Comparison of ENCODE assay signal across 13 cellular contexts in genomic region chr12:117069926-117070900, GRCh38. TPM values are rescaled to one million over a fixed set of nuclear protein-coding genes. Genes with fewer than 3 reads are reported as not detected.
DNase-seq lines count a peak whose midpoint lies in the region; ATAC-seq and TF ChIP-seq lines count a peak whose summit lies in the region.
"Had no signal": no experiment of that assay in that cellular context is flagged by ENCODE, and none has a peak within 500 bp of the region (broad histone marks: within the 10 kb centered on the region; RNA-seq: fewer than 3 reads in every experiment).

No MANE protein-coding gene starts in this region.

- no peaks in the 10 kb centered on the region for H3K9me3 ChIP-seq in SK-N-SH
- H3K9me3 ChIP-seq in CD4-positive, alpha-beta T cell (ENCODE audit: control insufficient read depth, low read length): no peaks in the 10 kb centered on the region
- H3K9me3 ChIP-seq: tibial artery had no signal

- no peaks in the 10 kb centered on the region for H4K20me1 ChIP-seq in SK-N-SH (ENCODE audit: insufficient read depth)

- DNase-seq in NOMO-1 (lab: John Stamatoyannopoulos, UW; ENCODE audit: unreplicated experiment in 2 of 2) (peak; percentile 77 to 84), Right ventricle myocardium superior (peak; percentile 47), natural killer cell (no peak), SK-N-SH (no peak)
- DNase-seq in CD4-positive, alpha-beta T cell: no peak
- DNase-seq: activated CD4-positive, alpha-beta T cell treated with anti-CD3 and anti-CD28 coated beads for 1 hour; PC-3; tibial artery had no signal

- H3K4me1 Mint-ChIP-seq in natural killer cell: peaks cover 37 to 55% of the 10 kb centered on the region in 2 donors
- peaks cover 6% of the 10 kb centered on the region for H3K4me1 Mint-ChIP-seq in CD4-positive, alpha-beta T cell (ENCODE audit: low read depth)

- no peaks in the 10 kb centered on the region for H3F3A ChIP-seq in SK-N-SH (replicated peaks; ENCODE audit: insufficient read depth)

- CTCF ChIA-PET in SK-N-SH (lab: Yijun Ruan, JAX): interaction anchor here (0.9 to 1.6 kb wide), 2 partner anchors 17 to 30 kb away, joined by 3 read pairs; no protein-coding TSS in a partner anchor
- CTCF ChIA-PET in CD4-positive, alpha-beta T cell (lab: Charles Lee): no interaction called here

- no peaks in the 10 kb centered on the region for H3K36me3 ChIP-seq in SK-N-SH (replicated peaks in 1 of 2; ENCODE audit: control insufficient read depth in 1 of 2, insufficient read depth in 2 of 2, low read length in 1 of 2)
- H3K36me3 ChIP-seq: tibial artery had no signal

- ATAC-seq in GM19397 (IDR thresholded peaks at IDR 0.05; ENCODE audit: unreplicated experiment): peak; percentile 50
- peak; percentile 13 for ATAC-seq in Right ventricle myocardium superior (ENCODE audit: poor library complexity)
- ATAC-seq in natural killer cell: peak; percentile 36 to 78 (median 64)
- ATAC-seq in HG03469 (IDR thresholded peaks at IDR 0.05; ENCODE audit: unreplicated experiment): no peak
- ATAC-seq in CD4-positive, alpha-beta T cell (ENCODE audit: poor library complexity): no peak
- no peak for ATAC-seq in HG03135 (IDR thresholded peaks at IDR 0.05; ENCODE audit: unreplicated experiment)
- ATAC-seq: PC-3 had no signal

- H3K27me3 Mint-ChIP-seq in natural killer cell (ENCODE audit: low read depth in 2 of 2): no peaks in the 10 kb centered on the region
- no peaks in the 10 kb centered on the region for H3K27me3 Mint-ChIP-seq in CD4-positive, alpha-beta T cell
- H3K27me3 Mint-ChIP-seq: central memory CD8-positive, alpha-beta T cell had no signal

- POLR2A ChIA-PET in SK-N-SH (lab: Yijun Ruan, JAX): no interaction called here
- POLR2A ChIA-PET in CD4-positive, alpha-beta T cell (lab: Charles Lee): no interaction called here

- 81% methylated on average over 12 of the region's 14 CpGs for whole genome bisulfite sequencing in SK-N-SH (ENCODE audit: low lambda C conversion rate)

- no peaks in the 10 kb centered on the region for H3K4me1 ChIP-seq in SK-N-SH (ENCODE audit: control insufficient read depth in 1 of 2, insufficient read depth in 2 of 2, low read depth in 1 of 2, low read length in 1 of 2)

- no peak overlapping the region for H2AFZ ChIP-seq in SK-N-SH (ENCODE audit: low read depth)

- no peaks in the 10 kb centered on the region; the same call in 1 of the 2 replicates for H3K27me3 ChIP-seq in SK-N-SH (ENCODE audit: insufficient read depth)
- no peaks in the 10 kb centered on the region for H3K27me3 ChIP-seq in CD4-positive, alpha-beta T cell (ENCODE audit: control insufficient read depth, insufficient read depth, low read length)

- H3K9me3 Mint-ChIP-seq in natural killer cell: no peaks in the 10 kb centered on the region
- no peaks in the 10 kb centered on the region for H3K9me3 Mint-ChIP-seq in CD4-positive, alpha-beta T cell
- H3K9me3 Mint-ChIP-seq: central memory CD8-positive, alpha-beta T cell had no signal

- no peak overlapping the region for H3K9ac ChIP-seq in SK-N-SH

- peak overlapping the region; percentile 55 for H3K4me3 Mint-ChIP-seq in natural killer cell
- H3K4me3 Mint-ChIP-seq in CD4-positive, alpha-beta T cell: no peak overlapping the region
- H3K4me3 Mint-ChIP-seq: central memory CD8-positive, alpha-beta T cell had no signal

- TF ChIP-seq EP300 in SK-N-SH (IDR thresholded peaks at IDR 0.05; ENCODE audit: borderline replicate concordance in 1 of 2, low read depth in 1 of 2, low read length in 1 of 2): no peak

- H3K27ac ChIP-seq in SK-N-SH (ENCODE audit: low read depth in 2 of 2, low read length in 1 of 2): no peak overlapping the region
- no peak overlapping the region for H3K27ac ChIP-seq in CD4-positive, alpha-beta T cell (ENCODE audit: low read depth, low read length)
- H3K27ac ChIP-seq: tibial artery had no signal

- no peaks in the 10 kb centered on the region for H3K36me3 Mint-ChIP-seq in natural killer cell
- H3K36me3 Mint-ChIP-seq in CD4-positive, alpha-beta T cell (ENCODE audit: low read depth): no peaks in the 10 kb centered on the region

- no peaks in the 10 kb centered on the region for H3K79me2 ChIP-seq in SK-N-SH (ENCODE audit: insufficient read depth)

- TF ChIP-seq CTCF in natural killer cell (IDR thresholded peaks at IDR 0.05): no peak
- no peak for TF ChIP-seq CTCF in SK-N-SH (IDR thresholded peaks at IDR 0.05)
- no peak for TF ChIP-seq CTCF in CD4-positive, alpha-beta T cell (IDR thresholded peaks at IDR 0.05)

- H3K4me3 ChIP-seq in SK-N-SH (ENCODE audit: low read depth in 2 of 2, low read length in 1 of 2): no peak overlapping the region
- H3K4me3 ChIP-seq: tibial artery had no signal

- no peak for TF ChIP-seq RAD21 in SK-N-SH (IDR thresholded peaks at IDR 0.05; ENCODE audit: low read length)

- H3K27ac Mint-ChIP-seq in natural killer cell: peak overlapping the region in 1 of 2 donors; percentile 42
- no peak overlapping the region for H3K27ac Mint-ChIP-seq in CD4-positive, alpha-beta T cell

- H3K4me2 ChIP-seq in SK-N-SH: no peak overlapping the region

- intact Hi-C loops in Right ventricle myocardium superior (cut with DNase I) (no loop called here), natural killer cell (cut with micrococcal nuclease) (no loop called here)
- intact Hi-C loops in CD4-positive, alpha-beta T cell (cut with DNase I, micrococcal nuclease): no loop called here

- H3K9me2 ChIP-seq in SK-N-SH: no peaks in the 10 kb centered on the region

TF ChIP-seq in SK-N-SH, 30 proteins besides CTCF, POLR2A, EP300 and RAD21:
- TF ChIP-seq SMC3 (IDR thresholded peaks at IDR 0.05; ENCODE audit: low read depth, low read length) (no peak), RXRA (IDR thresholded peaks at IDR 0.05; ENCODE audit: borderline replicate concordance, low read depth) (no peak), MEF2A (IDR thresholded peaks at IDR 0.05; ENCODE audit: borderline replicate concordance, low read depth) (no peak), RFX5 (IDR thresholded peaks at IDR 0.05; ENCODE audit: low read length) (no peak), TAF1 (IDR thresholded peaks at IDR 0.05; ENCODE audit: borderline replicate concordance, low read depth, low read length) (no peak), TCF12 (IDR thresholded peaks at IDR 0.05) (no peak), NFIC (IDR thresholded peaks at IDR 0.05; ENCODE audit: borderline replicate concordance) (no peak), GATA2 (CRISPR knock-in tag; IDR thresholded peaks at IDR 0.05) (no peak), ELF1 (IDR thresholded peaks at IDR 0.05) (no peak), MXI1 (IDR thresholded peaks at IDR 0.05; ENCODE audit: low read depth, low read length) (no peak), EZH2phosphoT487 (IDR thresholded peaks at IDR 0.05; ENCODE audit: borderline replicate concordance, low read depth) (no peak), YY1 (IDR thresholded peaks at IDR 0.05; ENCODE audit: low read depth) (no peak), FOSL2 (IDR thresholded peaks at IDR 0.05; ENCODE audit: borderline replicate concordance, low read depth) (no peak), NRF1 (IDR thresholded peaks at IDR 0.05; ENCODE audit: low read depth, low read length) (no peak), FOXM1 (IDR thresholded peaks at IDR 0.05; ENCODE audit: low read depth) (no peak)
- TF ChIP-seq, protein P1, sequence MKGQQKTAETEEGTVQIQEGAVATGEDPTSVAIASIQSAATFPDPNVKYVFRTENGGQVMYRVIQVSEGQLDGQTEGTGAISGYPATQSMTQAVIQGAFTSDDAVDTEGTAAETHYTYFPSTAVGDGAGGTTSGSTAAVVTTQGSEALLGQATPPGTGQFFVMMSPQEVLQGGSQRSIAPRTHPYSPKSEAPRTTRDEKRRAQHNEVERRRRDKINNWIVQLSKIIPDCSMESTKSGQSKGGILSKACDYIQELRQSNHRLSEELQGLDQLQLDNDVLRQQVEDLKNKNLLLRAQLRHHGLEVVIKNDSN (IDR thresholded peaks at IDR 0.05; ENCODE audit: borderline replicate concordance, low read depth): no peak
- TF ChIP-seq, protein P2, sequence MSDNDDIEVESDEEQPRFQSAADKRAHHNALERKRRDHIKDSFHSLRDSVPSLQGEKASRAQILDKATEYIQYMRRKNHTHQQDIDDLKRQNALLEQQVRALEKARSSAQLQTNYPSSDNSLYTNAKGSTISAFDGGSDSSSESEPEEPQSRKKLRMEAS (IDR thresholded peaks at IDR 0.05; ENCODE audit: low read depth): no peak
- TF ChIP-seq, protein P3, sequence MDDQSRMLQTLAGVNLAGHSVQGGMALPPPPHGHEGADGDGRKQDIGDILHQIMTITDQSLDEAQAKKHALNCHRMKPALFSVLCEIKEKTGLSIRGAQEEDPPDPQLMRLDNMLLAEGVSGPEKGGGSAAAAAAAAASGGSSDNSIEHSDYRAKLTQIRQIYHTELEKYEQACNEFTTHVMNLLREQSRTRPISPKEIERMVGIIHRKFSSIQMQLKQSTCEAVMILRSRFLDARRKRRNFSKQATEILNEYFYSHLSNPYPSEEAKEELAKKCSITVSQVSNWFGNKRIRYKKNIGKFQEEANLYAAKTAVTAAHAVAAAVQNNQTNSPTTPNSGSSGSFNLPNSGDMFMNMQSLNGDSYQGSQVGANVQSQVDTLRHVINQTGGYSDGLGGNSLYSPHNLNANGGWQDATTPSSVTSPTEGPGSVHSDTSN (IDR thresholded peaks at IDR 0.05): no peak

RNA-seq across cellular contexts. Expression of gene TESC, which starts 29.0 kb away (rescaled TPM):
- 93.6 TPM for total RNA-seq in Right ventricle myocardium superior
- total RNA-seq in natural killer cell: 10 to 100 TPM; 21.7 to 30.8 (median 26.2) TPM
- 0.19 and 0.39 TPM in 2 replicates for polyA plus RNA-seq in SK-N-SH (2012; rRNA removed)
- polyA plus RNA-seq in SK-N-SH (2012; cell fraction: cytosol; rRNA removed): 0.19 and 0.28 TPM in 2 replicates
- 0.13 and 0.18 TPM in 2 replicates for polyA plus RNA-seq in SK-N-SH (2012; cell fraction: nucleus; rRNA removed)
- 1 to 10 TPM; 2.7 to 3.0 TPM for total RNA-seq in CD4-positive, alpha-beta T cell
- total RNA-seq: fibroblast of lung had no signal
- polyA plus RNA-seq: fibroblast of lung had no signal

Comparison
In these comparisons a context has a peak if more than half of its experiments do, and no peak if none do; other contexts are left out.
1. ATAC-seq: peak in GM19397 (single experiment), Right ventricle myocardium superior (single experiment) and natural killer cell (3 of 3); none in HG03469 (single experiment), CD4-positive, alpha-beta T cell (single experiment) and HG03135 (single experiment).
2. DNase-seq: peak in NOMO-1 (2 of 2) and Right ventricle myocardium superior (single experiment); none in natural killer cell (single experiment), SK-N-SH (single experiment) and CD4-positive, alpha-beta T cell (0 of 10).
3. RNA of gene TESC, which starts 29.0 kb away (total RNA-seq): 93.6 TPM in Right ventricle myocardium superior (single experiment) and 21.7 to 30.8 TPM in natural killer cell; 2.7 to 3.0 TPM in CD4-positive, alpha-beta T cell; every median in the first group is over 4 times any median in the second.